13 cellular contexts compared by ENCODE assay signal in genomic region chr5:33852837-33853236, GRCh38. TPM values are rescaled to one million over a fixed set of nuclear protein-coding genes. Genes with fewer than 3 reads are reported as not detected.
"Had no signal": no experiment of that assay in that cellular context is flagged by ENCODE, and none has a peak within 500 bp of the region (broad histone marks: within the 10 kb centered on the region; RNA-seq: fewer than 3 reads in every experiment).

No MANE protein-coding gene starts in this region.

- H3K36me3 Mint-ChIP-seq: brain, type B pancreatic cell, WTC11 had no signal

- ATAC-seq: activated T-helper 17 cell treated with anti-CD3 and anti-CD28 coated beads, Interleukin-2, amount 50 U/mL, for 72 hours; foreskin keratinocyte; left colon; WTC11 had no signal

- H3K4me3 Mint-ChIP-seq: activated naive CD4-positive, alpha-beta T cell treated with anti-CD3 and anti-CD28 coated beads for 36 hours; activated T-helper 17 cell treated with anti-CD3 and anti-CD28 coated beads, Interleukin-2, amount 50 U/mL, for 72 hours; brain; type B pancreatic cell; WTC11 had no signal

- H3K36me3 ChIP-seq: esophagus squamous epithelium, pancreas had no signal

- H3K4me3 ChIP-seq: esophagus squamous epithelium, pancreas, SK-N-MC had no signal

- DNase-seq: activated CD4-positive, alpha-beta T cell treated with anti-CD3 and anti-CD28 coated beads for 48 hours; activated CD8-positive, alpha-beta memory T cell treated with anti-CD3 and anti-CD28 coated beads for 24 hours; activated naive CD4-positive, alpha-beta T cell treated with anti-CD3 and anti-CD28 coated beads for 36 hours; esophagus squamous epithelium; foreskin keratinocyte; left colon; pancreas had no signal

- H3K27ac Mint-ChIP-seq: activated naive CD4-positive, alpha-beta T cell treated with anti-CD3 and anti-CD28 coated beads for 36 hours; activated T-helper 17 cell treated with anti-CD3 and anti-CD28 coated beads, Interleukin-2, amount 50 U/mL, for 72 hours; brain; type B pancreatic cell; WTC11 had no signal

- H3K27me3 Mint-ChIP-seq: brain, type B pancreatic cell had no signal

- H3K4me1 ChIP-seq: foreskin keratinocyte, pancreas had no signal

- H3K9me3 ChIP-seq: esophagus squamous epithelium, pancreas had no signal

- H3K27me3 ChIP-seq: esophagus squamous epithelium, foreskin keratinocyte, pancreas had no signal

- H3K27ac ChIP-seq: esophagus squamous epithelium, foreskin keratinocyte, pancreas, SK-N-MC had no signal

- H3K9me3 Mint-ChIP-seq: activated naive CD4-positive, alpha-beta T cell treated with anti-CD3 and anti-CD28 coated beads for 36 hours; activated T-helper 17 cell treated with anti-CD3 and anti-CD28 coated beads, Interleukin-2, amount 50 U/mL, for 72 hours; brain; type B pancreatic cell; WTC11 had no signal

RNA-seq across cellular contexts. Expression of gene ADAMTS12, which starts 39.0 kb away (rescaled TPM):
- total RNA-seq: activated naive CD4-positive, alpha-beta T cell treated with anti-CD3 and anti-CD28 coated beads for 36 hours; activated T-helper 17 cell treated with anti-CD3 and anti-CD28 coated beads, Interleukin-2, amount 50 U/mL, for 72 hours; T-helper 1 cell treated with Interleukin-12 subunit alpha and Interleukin-12 subunit beta and Interleukin-4 antibody, amounts not matched to agents 30 ng/mL and 1 ng/mL, for 36 hours had no signal
